1 cellular context compared by ENCODE assay signal in genomic region chrX:47513697-47514085, GRCh38.
TF ChIP-seq lines count a peak whose summit lies in the region.

No MANE protein-coding gene starts in this region.

TF ChIP-seq in SK-N-SH, 30 proteins besides CTCF, POLR2A, EP300 and RAD21 (continued from another document):
- no peak for TF ChIP-seq USF1 (IDR thresholded peaks at IDR 0.05; ENCODE audit: borderline replicate concordance, low read depth)
- TF ChIP-seq ELF1 (IDR thresholded peaks at IDR 0.05): no peak
- TF ChIP-seq TAF1 (IDR thresholded peaks at IDR 0.05; ENCODE audit: borderline replicate concordance, low read depth, low read length): no peak
- no peak for TF ChIP-seq NFIC (IDR thresholded peaks at IDR 0.05; ENCODE audit: borderline replicate concordance)
- no peak for TF ChIP-seq MAX (IDR thresholded peaks at IDR 0.05; ENCODE audit: low read depth)
- no peak for TF ChIP-seq GABPA (IDR thresholded peaks at IDR 0.05; ENCODE audit: low read depth)
- TF ChIP-seq SIN3A (IDR thresholded peaks at IDR 0.05; ENCODE audit: borderline replicate concordance, low read depth, low read length): no peak
